ENCODE assay signal across 27 cellular contexts in the genomic region with DNA sequence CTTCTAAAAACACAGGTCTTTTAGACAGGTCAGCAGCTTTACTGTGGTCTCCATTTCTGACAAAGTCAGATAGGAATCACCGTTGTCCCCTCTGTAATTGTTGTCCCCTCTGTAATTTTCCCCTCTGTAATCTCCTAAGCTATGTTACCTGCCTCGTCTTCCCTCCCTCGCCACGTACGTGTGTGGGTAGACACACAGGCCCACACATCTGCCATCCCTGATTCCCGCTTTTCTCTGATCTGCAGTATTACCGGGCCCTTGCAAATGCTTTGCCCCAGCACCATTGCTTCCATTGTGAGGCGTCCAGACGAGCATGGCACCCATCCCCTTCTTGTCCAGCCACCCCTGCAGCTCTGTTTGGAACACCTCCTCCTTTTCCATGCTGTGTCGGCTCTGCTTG. TPM values are rescaled to one million over a fixed set of nuclear protein-coding genes. Genes with fewer than 3 reads are reported as not detected.
DNase-seq lines count a peak whose midpoint lies in the region; ATAC-seq, FAIRE-seq and TF ChIP-seq lines count a peak whose summit lies in the region.
"Had no signal": no experiment of that assay in that cellular context is flagged by ENCODE, and none has a peak within 500 bp of the region (broad histone marks: within the 10 kb centered on the region; RNA-seq: fewer than 3 reads in every experiment).

No MANE protein-coding gene starts in this region.

- H3K4me1 ChIP-seq in H9 (ENCODE audit: insufficient read depth, low read length) = no peaks in the 10 kb centered on the region
- no peaks in the 10 kb centered on the region for H3K4me1 ChIP-seq in astrocyte (ENCODE audit: insufficient read depth, low read length)
- no peaks in the 10 kb centered on the region for H3K4me1 ChIP-seq in neural progenitor cell
- H3K4me1 ChIP-seq: left lung, thyroid gland, vagina had no signal

- H3F3A ChIP-seq in neural progenitor cell (ENCODE audit: low read depth) = peaks cover 27% of the 10 kb centered on the region

- CTCF ChIA-PET in HEK293T (lab: Yijun Ruan, JAX) = interaction anchor here (0.6 kb wide), 1 partner anchor 25 kb away, joined by 3 read pairs; no protein-coding TSS in a partner anchor

- peak; percentile 5 for DNase-seq in activated T-cell treated with anti-CD3 and anti-CD28 coated beads, Interleukin-2, amount 50 U/mL, for 24 hours
- no peak for DNase-seq in activated T-cell treated with anti-CD3 and anti-CD28 coated beads, Interleukin-2, amount 50 U/mL, for 4 hours
- no peak for DNase-seq in H9
- DNase-seq in astrocyte (ENCODE audit: low read depth) = no peak
- no peak for DNase-seq in neural progenitor cell (ENCODE audit: low spot score)
- no peak for DNase-seq in NCI-H524 treated with DMSO at 0.1 percent for 48 hours (lab: John Stamatoyannopoulos, UW)
- no peak for DNase-seq in HEK293T (ENCODE audit: extremely low spot score)
- DNase-seq: activated CD4-positive, CD25-positive, alpha-beta regulatory T cell treated with anti-CD3 and anti-CD28 coated beads, Interleukin-2, amount 50 U/mL, for 72 hours; activated naive CD8-positive, alpha-beta T cell treated with anti-CD3 and anti-CD28 coated beads, Interleukin-2, amount 10 ng/mL, durations not matched to agents 7 days and 5 days; activated T-cell treated with anti-CD3 and anti-CD28 coated beads, Interleukin-2, amount 50 U/mL, for 48 hours; CD4-positive, alpha-beta memory T cell; DMS153; HFFc6; left lung; mesendoderm; MV-4-11; NCI-H146; NCI-H446 treated with DMSO at 0.1 percent for 48 hours; occipital lobe; thyroid gland had no signal

- no peak overlapping the region for H2AK5ac ChIP-seq in H9 (ENCODE audit: insufficient read length, low read length)

- no peaks in the 10 kb centered on the region for H3K27me3 Mint-ChIP-seq in activated T-cell treated with anti-CD3 and anti-CD28 coated beads, Interleukin-2, amount 50 U/mL, for 24 hours
- no peaks in the 10 kb centered on the region for H3K27me3 Mint-ChIP-seq in activated T-cell treated with anti-CD3 and anti-CD28 coated beads, Interleukin-2, amount 50 U/mL, for 4 hours (ENCODE audit: low read depth)
- H3K27me3 Mint-ChIP-seq in H9 (ENCODE audit: low read depth) = peaks cover 1% of the 10 kb centered on the region; the same call in 1 of the 2 replicates
- H3K27me3 Mint-ChIP-seq in astrocyte (ENCODE audit: low read depth, unreplicated experiment) = no peaks in the 10 kb centered on the region
- peaks cover 8% of the 10 kb centered on the region for H3K27me3 Mint-ChIP-seq in neural progenitor cell (ENCODE audit: insufficient read depth, low read depth)
- H3K27me3 Mint-ChIP-seq: activated naive CD8-positive, alpha-beta T cell treated with anti-CD3 and anti-CD28 coated beads, Interleukin-2, amount 10 ng/mL, durations not matched to agents 7 days and 5 days; CD4-positive, alpha-beta memory T cell; stimulated activated naive CD8-positive, alpha-beta T cell treated with anti-CD3 and anti-CD28 coated beads, Interleukin-15, Interleukin-2, amounts not matched to agents 100 ng/mL and 50 ng/mL, for 24 hours had no signal

- H3K27ac Mint-ChIP-seq in activated T-cell treated with anti-CD3 and anti-CD28 coated beads, Interleukin-2, amount 50 U/mL, for 24 hours = peak overlapping the region; percentile 38
- peak overlapping the region in 2 of 3 experiments; percentile 85 to 89; a peak in 4 of 7 replicates for H3K27ac Mint-ChIP-seq in H9
- H3K27ac Mint-ChIP-seq in astrocyte (ENCODE audit: unreplicated experiment) = peak overlapping the region; percentile 86
- H3K27ac Mint-ChIP-seq in neural progenitor cell = peak overlapping the region; percentile 20
- H3K27ac Mint-ChIP-seq: activated naive CD8-positive, alpha-beta T cell treated with anti-CD3 and anti-CD28 coated beads, Interleukin-2, amount 10 ng/mL, durations not matched to agents 7 days and 5 days; HFFc6; stimulated activated naive CD8-positive, alpha-beta T cell treated with anti-CD3 and anti-CD28 coated beads, Interleukin-15, Interleukin-2, amounts not matched to agents 100 ng/mL and 50 ng/mL, for 24 hours; T-helper 1 cell treated with Interleukin-12 subunit alpha and Interleukin-12 subunit beta and Interleukin-4 antibody, amounts not matched to agents 30 μg/mL and 1 μg/mL, for 36 hours had no signal

- no peaks in the 10 kb centered on the region for H4K20me1 ChIP-seq in H9 (ENCODE audit: control insufficient read depth, insufficient read depth, insufficient read length)
- peaks cover 70% of the 10 kb centered on the region for H4K20me1 ChIP-seq in astrocyte (ENCODE audit: insufficient read depth, low read length)
- peaks cover 75% of the 10 kb centered on the region for H4K20me1 ChIP-seq in neural progenitor cell (ENCODE audit: low read depth)

- POLR2A ChIA-PET in HEK293T (lab: Yijun Ruan, JAX) = no interaction called here

- H4K8ac ChIP-seq in H9 (replicated peaks; ENCODE audit: insufficient read length, low read depth, low read length) = no peak overlapping the region

- H3K14ac ChIP-seq in H9 (ENCODE audit: insufficient read depth, low read length) = no peak overlapping the region

- no peak overlapping the region for H3K9ac ChIP-seq in H9 (ENCODE audit: extremely low read depth, insufficient read length, low read length)
- H3K9ac ChIP-seq in astrocyte (ENCODE audit: low read length) = no peak overlapping the region
- H3K9ac ChIP-seq in neural progenitor cell = no peak overlapping the region
- H3K9ac ChIP-seq: KMS-11 had no signal

- H3K79me2 ChIP-seq in H9 (ENCODE audit: insufficient read depth, low read length) (no peaks in the 10 kb centered on the region; the same call in 1 of the 2 replicates), astrocyte (ENCODE audit: insufficient read depth, low read length) (peaks cover 80% of the 10 kb centered on the region), neural progenitor cell (ENCODE audit: low read depth) (peaks cover 75% of the 10 kb centered on the region)

- no peak overlapping the region for H4K91ac ChIP-seq in H9 (ENCODE audit: insufficient read length, low read depth, low read length)

- H3K79me1 ChIP-seq in H9 (ENCODE audit: insufficient read depth, low read depth, low read length, poor library complexity, severe bottlenecking) = no peaks in the 10 kb centered on the region

- H3K27me3 ChIP-seq in H9 (ENCODE audit: insufficient read depth, low read length) = no peaks in the 10 kb centered on the region
- H3K27me3 ChIP-seq in astrocyte (ENCODE audit: insufficient read depth, low read length) = no peaks in the 10 kb centered on the region
- no peaks in the 10 kb centered on the region for H3K27me3 ChIP-seq in neural progenitor cell
- H3K27me3 ChIP-seq: dorsolateral prefrontal cortex, left lung, thyroid gland, vagina had no signal

- H3K36me3 ChIP-seq in astrocyte (ENCODE audit: insufficient read depth, low read length) (peaks cover 68% of the 10 kb centered on the region), neural progenitor cell (peaks cover 16% of the 10 kb centered on the region)

- FAIRE-seq in astrocyte (lab: Jason Lieb, UNC) = no peak

- no CpG with 5 or more reads among the region's 10 CpGs for WGBS in H9 (ENCODE audit: extremely low coverage, insufficient read length, low lambda C conversion rate)

- H3K27ac ChIP-seq in H9 (ENCODE audit: insufficient read length, low read depth, low read length) = no peak overlapping the region
- H3K27ac ChIP-seq in astrocyte (ENCODE audit: low read depth, low read length) = no peak overlapping the region
- H3K27ac ChIP-seq in neural progenitor cell = peak overlapping the region; percentile 20
- H3K27ac ChIP-seq: dorsolateral prefrontal cortex, KMS-11, left lung, SK-N-MC, thyroid gland, vagina had no signal

- H4K5ac ChIP-seq in H9 (ENCODE audit: insufficient read length, low read depth, low read length) = no peak overlapping the region

- H3K4me1 Mint-ChIP-seq in activated T-cell treated with anti-CD3 and anti-CD28 coated beads, Interleukin-2, amount 50 U/mL, for 24 hours (ENCODE audit: low read depth) = peaks cover 14% of the 10 kb centered on the region
- peaks cover 8% of the 10 kb centered on the region for H3K4me1 Mint-ChIP-seq in activated T-cell treated with anti-CD3 and anti-CD28 coated beads, Interleukin-2, amount 50 U/mL, for 4 hours (ENCODE audit: low read depth)
- H3K4me1 Mint-ChIP-seq in H9 (no peaks in the 10 kb centered on the region), astrocyte (ENCODE audit: low read depth, unreplicated experiment) (no peaks in the 10 kb centered on the region), neural progenitor cell (no peaks in the 10 kb centered on the region)

- no peak overlapping the region for H3T11ph ChIP-seq in H9 (ENCODE audit: low read length)

- H3K56ac ChIP-seq in H9 (ENCODE audit: insufficient read length, low read depth, low read length) = no peak overlapping the region

- no peak overlapping the region for H2AFZ ChIP-seq in H9 (ENCODE audit: low read length)
- H2AFZ ChIP-seq in astrocyte (ENCODE audit: low read depth, low read length) = no peak overlapping the region
- H2AFZ ChIP-seq in neural progenitor cell (replicated peaks) = no peak overlapping the region

- no peak overlapping the region for H2BK5ac ChIP-seq in H9 (ENCODE audit: insufficient read length, low read length)

- no peak overlapping the region for H2BK120ac ChIP-seq in H9 (ENCODE audit: low read depth, low read length, poor library complexity, severe bottlenecking)

- H3K4ac ChIP-seq in H9 (ENCODE audit: low read depth, low read length) = no peak overlapping the region

- H3K4me3 Mint-ChIP-seq in activated T-cell treated with anti-CD3 and anti-CD28 coated beads, Interleukin-2, amount 50 U/mL, for 24 hours = no peak overlapping the region
- no peak overlapping the region for H3K4me3 Mint-ChIP-seq in activated T-cell treated with anti-CD3 and anti-CD28 coated beads, Interleukin-2, amount 50 U/mL, for 4 hours
- H3K4me3 Mint-ChIP-seq in H9 (no peak overlapping the region), astrocyte (ENCODE audit: unreplicated experiment) (no peak overlapping the region), neural progenitor cell (no peak overlapping the region)
- H3K4me3 Mint-ChIP-seq: activated naive CD8-positive, alpha-beta T cell treated with anti-CD3 and anti-CD28 coated beads, Interleukin-2, amount 10 ng/mL, durations not matched to agents 7 days and 5 days; CD4-positive, alpha-beta memory T cell; HFFc6; stimulated activated naive CD8-positive, alpha-beta T cell treated with anti-CD3 and anti-CD28 coated beads, Interleukin-15, Interleukin-2, amounts not matched to agents 100 ng/mL and 50 ng/mL, for 24 hours; T-helper 1 cell treated with Interleukin-12 subunit alpha and Interleukin-12 subunit beta and Interleukin-4 antibody, amounts not matched to agents 30 μg/mL and 1 μg/mL, for 36 hours had no signal

- H3K9me3 ChIP-seq in H9 (ENCODE audit: control insufficient read depth, low read depth, low read length) = no peaks in the 10 kb centered on the region
- no peaks in the 10 kb centered on the region for H3K9me3 ChIP-seq in astrocyte (ENCODE audit: insufficient read depth, low read depth, low read length)
- H3K9me3 ChIP-seq in neural progenitor cell (ENCODE audit: low read depth) = no peaks in the 10 kb centered on the region
- H3K9me3 ChIP-seq: left lung, thyroid gland, vagina had no signal

- H3K9me3 Mint-ChIP-seq in activated T-cell treated with anti-CD3 and anti-CD28 coated beads, Interleukin-2, amount 50 U/mL, for 24 hours = no peaks in the 10 kb centered on the region
- H3K9me3 Mint-ChIP-seq in activated T-cell treated with anti-CD3 and anti-CD28 coated beads, Interleukin-2, amount 50 U/mL, for 4 hours = no peaks in the 10 kb centered on the region
- H3K9me3 Mint-ChIP-seq in H9 = no peaks in the 10 kb centered on the region
- no peaks in the 10 kb centered on the region for H3K9me3 Mint-ChIP-seq in astrocyte (ENCODE audit: unreplicated experiment)
- H3K9me3 Mint-ChIP-seq in neural progenitor cell = no peaks in the 10 kb centered on the region
- H3K9me3 Mint-ChIP-seq: activated naive CD8-positive, alpha-beta T cell treated with anti-CD3 and anti-CD28 coated beads, Interleukin-2, amount 10 ng/mL, durations not matched to agents 7 days and 5 days; CD4-positive, alpha-beta memory T cell; HFFc6; stimulated activated naive CD8-positive, alpha-beta T cell treated with anti-CD3 and anti-CD28 coated beads, Interleukin-15, Interleukin-2, amounts not matched to agents 100 ng/mL and 50 ng/mL, for 24 hours; T-helper 1 cell treated with Interleukin-12 subunit alpha and Interleukin-12 subunit beta and Interleukin-4 antibody, amounts not matched to agents 30 μg/mL and 1 μg/mL, for 36 hours had no signal

- H2BK12ac ChIP-seq in H9 (ENCODE audit: insufficient read length, low read depth, low read length) = no peak overlapping the region

- H3K4me3 ChIP-seq in astrocyte (ENCODE audit: insufficient read depth, low read depth, low read length) = no peak overlapping the region
- no peak overlapping the region for H3K4me3 ChIP-seq in neural progenitor cell
- H3K4me3 ChIP-seq: dorsolateral prefrontal cortex, left lung, SK-N-MC, thyroid gland, vagina had no signal

- no peaks in the 10 kb centered on the region for H3K23me2 ChIP-seq in H9 (ENCODE audit: insufficient read length, low read depth, low read length, poor library complexity, severe bottlenecking)

- no peak for ATAC-seq in activated T-cell treated with anti-CD3 and anti-CD28 coated beads, Interleukin-2, amount 50 U/mL, for 4 hours
- ATAC-seq in GM18873 (IDR thresholded peaks at IDR 0.05; ENCODE audit: low FRiP score, unreplicated experiment) = no peak
- ATAC-seq: left lung had no signal

- no peak overlapping the region for H3K18ac ChIP-seq in H9 (ENCODE audit: insufficient read length, low read depth, low read length)

- H2BK15ac ChIP-seq in H9 (ENCODE audit: low read depth, low read length) = no peak overlapping the region

- no peak overlapping the region for H2BK20ac ChIP-seq in H9 (ENCODE audit: low read depth, low read length, poor library complexity, severe bottlenecking)

- H3K4me2 ChIP-seq in H9 (ENCODE audit: insufficient read depth, insufficient read length, low read length) (no peak overlapping the region), astrocyte (ENCODE audit: low read length) (no peak overlapping the region), neural progenitor cell (no peak overlapping the region)
- H3K4me2 ChIP-seq: KMS-11 had no signal

- peaks cover 91% of the 10 kb centered on the region for H3K36me3 Mint-ChIP-seq in activated T-cell treated with anti-CD3 and anti-CD28 coated beads, Interleukin-2, amount 50 U/mL, for 24 hours (ENCODE audit: low read depth)
- H3K36me3 Mint-ChIP-seq in activated T-cell treated with anti-CD3 and anti-CD28 coated beads, Interleukin-2, amount 50 U/mL, for 4 hours (ENCODE audit: insufficient read depth) = peaks cover 46% of the 10 kb centered on the region
- peaks cover 61 to 94% (median 92%) of the 10 kb centered on the region in 3 experiments; a peak in 6 of 7 replicates for H3K36me3 Mint-ChIP-seq in H9 (ENCODE audit: insufficient read depth in 1 of 3, low read depth in 3 of 3)
- peaks cover 29% of the 10 kb centered on the region for H3K36me3 Mint-ChIP-seq in astrocyte (ENCODE audit: low read depth, unreplicated experiment)
- peaks cover 52% of the 10 kb centered on the region for H3K36me3 Mint-ChIP-seq in neural progenitor cell

- H3K23ac ChIP-seq in H9 (ENCODE audit: insufficient read length, low read depth, low read length) = no peak overlapping the region

- no peak for TF ChIP-seq CTCF in H9 (conservative IDR thresholded peaks at IDR 0.05)
- no peak for TF ChIP-seq CTCF in astrocyte (IDR thresholded peaks at IDR 0.05; ENCODE audit: insufficient read depth, low read depth, low read length)
- no peak for TF ChIP-seq CTCF in neural progenitor cell (IDR thresholded peaks at IDR 0.05)

RNA-seq across cellular contexts. Expression of a gene that starts 45.0 kb away (rescaled TPM):
- total RNA-seq in activated T-cell treated with anti-CD3 and anti-CD28 coated beads, Interleukin-2, amount 50 U/mL, for 4 hours = 10 to 100 TPM; 14.0 to 20.0 (median 16.5) TPM
- total RNA-seq in H9 (2021) = 34.0 and 34.1 TPM in 2 replicates
- 29.0 and 34.8 TPM in 2 replicates for total RNA-seq in astrocyte
- 31.1 and 48.0 TPM in 2 replicates for total RNA-seq in neural progenitor cell (ENCODE audit: low replicate concordance)

Comparison
In these comparisons a context has a peak if more than half of its experiments do, and no peak if none do; other contexts are left out.
1. H3K27ac Mint-ChIP-seq: peak in every context shown above with its lines; median percentile 87 in H9; 86 in astrocyte; 38 in activated T-cell treated with anti-CD3 and anti-CD28 coated beads, Interleukin-2, amount 50 U/mL, for 24 hours; 20 in neural progenitor cell.